In the genomic region with DNA sequence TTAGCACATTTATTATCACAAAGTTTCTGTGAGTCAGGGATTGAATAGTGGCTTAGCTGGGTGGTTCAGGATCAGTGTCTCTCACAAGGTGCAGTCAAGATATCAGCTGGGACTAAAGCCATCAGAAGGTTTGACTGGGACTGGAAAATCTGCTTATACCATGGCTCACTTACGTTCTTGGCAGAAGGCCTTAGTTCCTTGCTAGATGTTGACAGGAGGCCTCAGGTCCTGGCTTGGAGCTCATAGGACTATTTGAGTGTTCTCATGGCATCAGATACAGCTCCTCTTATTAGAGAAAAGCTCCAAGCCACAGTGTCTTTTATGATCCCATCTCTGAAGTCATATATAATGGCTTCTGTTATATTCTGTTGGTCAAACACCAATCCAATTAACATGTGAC, we compare ENCODE assay signal across 26 cellular contexts.
"Had no signal": no experiment of that assay in that cellular context is flagged by ENCODE, and none has a peak within 500 bp of the region (broad histone marks: within the 10 kb centered on the region; RNA-seq: fewer than 3 reads in every experiment).

No MANE protein-coding gene starts in this region.

- H3K36me3 ChIP-seq: brain microvascular endothelial cell, WERI-Rb-1 had no signal

- H3K4me3 ChIP-seq: coronary artery, dorsolateral prefrontal cortex had no signal

- ATAC-seq: activated CD4-positive, CD25-positive, alpha-beta regulatory T cell treated with anti-CD3 and anti-CD28 coated beads, Interleukin-2, amount 50 U/mL, for 24 hours; activated CD8-positive, alpha-beta T cell treated with anti-CD3 and anti-CD28 coated beads for 36 hours; activated T-cell treated with anti-CD3 and anti-CD28 coated beads, Interleukin-2, amount 50 U/mL, for 4 hours; activated T-helper 17 cell treated with anti-CD3 and anti-CD28 coated beads, Interleukin-2, amount 50 U/mL, for 72 hours; esophagus mucosa; T-helper 17 cell had no signal

- H3K27me3 ChIP-seq: brain microvascular endothelial cell had no signal

- H3K27ac ChIP-seq: brain microvascular endothelial cell, coronary artery, dorsolateral prefrontal cortex, WERI-Rb-1 had no signal

- DNase-seq: activated B cell treated with CpG ODN at 0.5 μM for 24 hours; activated CD4-positive, alpha-beta T cell treated with anti-CD3 and anti-CD28 coated beads for 48 hours; activated CD4-positive, alpha-beta T cell treated with anti-CD3 and anti-CD28 coated beads, Interleukin-2, amount 50 U/mL, for 1 hour; activated CD4-positive, alpha-beta T cell treated with anti-CD3 and anti-CD28 coated beads, Interleukin-2, amount 50 U/mL, for 48 hours; activated CD8-positive, alpha-beta memory T cell treated with anti-CD3 and anti-CD28 coated beads for 24 hours; activated CD8-positive, alpha-beta T cell treated with anti-CD3 and anti-CD28 coated beads for 36 hours; activated effector memory CD4-positive, alpha-beta T cell treated with Interleukin-2 at 50 U/mL for 16 hours; activated gamma-delta T cell treated with Interleukin-2 at 50 U/mL for 16 hours; activated naive CD4-positive, alpha-beta T cell treated with anti-CD3 and anti-CD28 coated beads, Interleukin-2, amount 50 U/mL, for 16 hours; activated naive CD4-positive, alpha-beta T cell treated with Interleukin-2 at 50 U/mL for 16 hours; activated T-cell treated with anti-CD3 and anti-CD28 coated beads, Interleukin-2, amount 50 U/mL, for 4 hours; amniotic stem cell; anterior cingulate cortex; brain microvascular endothelial cell; central memory CD4-positive, alpha-beta T cell; dorsolateral prefrontal cortex; effector memory CD4-positive, alpha-beta T cell; endodermal cell; head of caudate nucleus; T-helper 17 cell; T1000; WERI-Rb-1 had no signal
